20 cellular contexts compared by ENCODE assay signal in genomic region chr4:34861661-34862060, GRCh38.
"Had no signal": no experiment of that assay in that cellular context is flagged by ENCODE, and none has a peak within 500 bp of the region (broad histone marks: within the 10 kb centered on the region; RNA-seq: fewer than 3 reads in every experiment).

No MANE protein-coding gene starts in this region.

- DNase-seq: colonic mucosa; dermis blood vessel endothelial cell; endodermal cell; erythroblast; foreskin melanocyte; head of caudate nucleus; left colon; mucosa of descending colon; naive thymus-derived CD8-positive, alpha-beta T cell; nucleus accumbens; ovary; sigmoid colon; stimulated activated naive CD4-positive, alpha-beta T cell; stomach; substantia nigra; transverse colon had no signal

- H3K4me3 ChIP-seq: colonic mucosa, hepatocyte, mucosa of descending colon, ovary, right atrium auricular region, sigmoid colon, skin epidermis, stomach, thoracic aorta, transverse colon had no signal

- H2AFZ ChIP-seq: hepatocyte had no signal

- H3K4me1 ChIP-seq: colonic mucosa, right atrium auricular region, sigmoid colon, stomach, transverse colon had no signal

- H3K4me2 ChIP-seq: hepatocyte had no signal

- H3K9me3 ChIP-seq: colonic mucosa, ovary, right atrium auricular region, sigmoid colon, stomach, thoracic aorta, transverse colon had no signal

- H3K36me3 ChIP-seq: colonic mucosa, ovary, right atrium auricular region, sigmoid colon, stomach, thoracic aorta, transverse colon had no signal

- H3K27ac ChIP-seq: colonic mucosa, hepatocyte, ovary, right atrium auricular region, sigmoid colon, skin epidermis, stomach, thoracic aorta, transverse colon had no signal

- H3K27me3 ChIP-seq: colonic mucosa, hepatocyte, ovary, right atrium auricular region, sigmoid colon, stomach, transverse colon had no signal
